19 cellular contexts compared by ENCODE assay signal in the genomic region with DNA sequence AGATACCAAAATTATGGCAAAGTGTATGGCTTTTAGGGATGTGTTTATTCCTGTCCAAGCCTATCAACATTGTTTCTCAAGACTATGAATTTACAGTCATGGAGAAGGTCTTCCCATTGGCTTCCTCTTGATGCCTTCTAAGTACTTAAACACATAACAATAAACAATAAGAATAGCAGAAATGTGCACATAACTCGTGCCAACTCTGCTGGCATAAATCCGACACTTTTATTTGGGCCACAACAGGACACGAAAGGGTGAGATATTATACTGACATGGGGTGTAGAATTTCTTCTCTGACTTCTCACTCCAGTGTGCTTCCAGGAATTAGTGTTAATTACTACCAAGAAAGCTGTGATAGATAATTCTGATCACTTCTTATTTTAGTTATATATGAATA.
"Had no signal": no experiment of that assay in that cellular context is flagged by ENCODE, and none has a peak within 500 bp of the region (broad histone marks: within the 10 kb centered on the region; RNA-seq: fewer than 3 reads in every experiment).

No MANE protein-coding gene starts in this region.

- H3K4me3 Mint-ChIP-seq: IgD-negative memory B cell, T-cell had no signal

- H3K27ac ChIP-seq: HL-60, KMS-11, RWPE1, SJCRH30 had no signal

- H3K27ac Mint-ChIP-seq: IgD-negative memory B cell, T-cell had no signal

- H3K27me3 Mint-ChIP-seq: IgD-negative memory B cell, T-cell had no signal

- DNase-seq: Kasumi-1; NCI-H1092 treated with DMSO at 0.1 percent for 48 hours; NCI-H187; NCI-H2171 treated with DMSO at 0.1 percent for 48 hours; NCI-H446 treated with DMSO at 0.1 percent for 48 hours; NCI-H524; NCI-H526 treated with DMSO at 0.1 percent for 48 hours; NK-92 treated with Interleukin-12 subunit alpha and Interleukin-12 subunit beta, amount 100 ng/mL, for 24 hours; PC-3; SJCRH30; SK-N-SH; SW 1271; T-cell had no signal

- H3K4me1 Mint-ChIP-seq: IgD-negative memory B cell, T-cell had no signal

- H3K36me3 Mint-ChIP-seq: IgD-negative memory B cell, T-cell had no signal

- ATAC-seq: K562, Panc1, PC-3, T-cell had no signal
